Comparison of ENCODE assay signal across 1 cellular context in genomic region chr2:139742216-139743172, GRCh38.
TF ChIP-seq lines count a peak whose summit lies in the region.

No MANE protein-coding gene starts in this region.

TF ChIP-seq in H1, 55 proteins besides CTCF, POLR2A, EP300 and RAD21 (continued from another document):
- TF ChIP-seq HDAC2 (IDR thresholded peaks at IDR 0.05; ENCODE audit: borderline replicate concordance in 1 of 2, low read depth in 2 of 2, low read length in 2 of 2) (no peak), USF2 (IDR thresholded peaks at IDR 0.05; ENCODE audit: low read length) (no peak), BCL11A (IDR thresholded peaks at IDR 0.05; ENCODE audit: low read depth in 2 of 2, low read length in 2 of 2) (no peak)
TF ChIP-seq in H1: peak in this region for 0.
